In genomic region chr3:194329566-194329965, GRCh38 we compare ENCODE assay signal across 1 cellular context.
TF ChIP-seq lines count a peak whose summit lies in the region.

No MANE protein-coding gene starts in this region.

TF ChIP-seq in H1, 55 proteins besides CTCF, POLR2A, EP300 and RAD21:
- TF ChIP-seq TEAD4 (IDR thresholded peaks at IDR 0.05; ENCODE audit: low read depth, low read length) (no peak), BCL11A (IDR thresholded peaks at IDR 0.05; ENCODE audit: low read depth in 2 of 2, low read length in 2 of 2) (no peak), ASH2L (IDR thresholded peaks at IDR 0.05; ENCODE audit: low read length) (no peak), CHD7 (IDR thresholded peaks at IDR 0.05; ENCODE audit: insufficient replicate concordance, low read length) (no peak), EZH2 (IDR thresholded peaks at IDR 0.05; ENCODE audit: low read depth, low read length, severe bottlenecking) (no peak), SIRT6 (IDR thresholded peaks at IDR 0.05; ENCODE audit: low read length) (no peak), TAF7 (optimal IDR thresholded peaks at IDR 0.05; ENCODE audit: borderline replicate concordance, low read depth, low read length) (no peak), MAX (IDR thresholded peaks at IDR 0.05) (no peak), PHF8 (conservative IDR thresholded peaks at IDR 0.05; ENCODE audit: low read depth, low read length) (no peak)
